1 cellular context compared by ENCODE assay signal in the genomic region with DNA sequence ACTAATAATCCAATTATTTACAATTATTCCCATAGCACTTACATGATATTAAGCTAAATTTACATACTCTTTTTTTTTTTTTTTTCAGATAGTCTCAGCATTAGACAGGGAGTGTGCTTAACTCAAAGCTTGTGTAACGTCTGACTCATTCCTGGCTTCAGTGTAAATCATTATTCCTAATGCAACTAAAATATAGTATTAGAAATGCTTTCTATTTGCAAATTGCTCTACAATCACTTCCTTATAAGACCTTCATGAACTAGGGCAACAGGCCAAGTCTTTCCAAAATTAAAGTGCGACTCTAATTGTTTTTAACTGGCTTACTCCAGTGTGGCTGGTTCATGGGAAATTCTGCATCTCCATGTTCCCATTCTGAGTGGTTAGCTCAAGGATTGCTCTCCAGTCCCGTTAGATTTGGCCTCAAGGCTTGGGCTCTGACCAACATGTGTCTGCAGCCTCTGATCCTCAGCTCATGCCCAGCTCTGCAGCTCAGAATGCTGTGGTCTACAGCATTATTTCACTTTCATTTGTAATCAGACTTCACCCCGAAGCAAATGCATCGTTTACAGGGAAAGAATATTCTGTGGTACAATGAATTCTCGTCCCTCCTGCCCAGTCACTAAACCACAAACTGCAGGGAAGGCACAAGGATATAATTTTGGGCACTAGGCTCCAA.
TF ChIP-seq lines count a peak whose summit lies in the region.

No MANE protein-coding gene starts in this region.

TF ChIP-seq in GM23338, 12 proteins besides CTCF, POLR2A, EP300 and RAD21 (continued from another document):
- TF ChIP-seq, protein P1, sequence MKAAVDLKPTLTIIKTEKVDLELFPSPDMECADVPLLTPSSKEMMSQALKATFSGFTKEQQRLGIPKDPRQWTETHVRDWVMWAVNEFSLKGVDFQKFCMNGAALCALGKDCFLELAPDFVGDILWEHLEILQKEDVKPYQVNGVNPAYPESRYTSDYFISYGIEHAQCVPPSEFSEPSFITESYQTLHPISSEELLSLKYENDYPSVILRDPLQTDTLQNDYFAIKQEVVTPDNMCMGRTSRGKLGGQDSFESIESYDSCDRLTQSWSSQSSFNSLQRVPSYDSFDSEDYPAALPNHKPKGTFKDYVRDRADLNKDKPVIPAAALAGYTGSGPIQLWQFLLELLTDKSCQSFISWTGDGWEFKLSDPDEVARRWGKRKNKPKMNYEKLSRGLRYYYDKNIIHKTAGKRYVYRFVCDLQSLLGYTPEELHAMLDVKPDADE (IDR thresholded peaks at IDR 0.05), result no peak
- TF ChIP-seq POLR2AphosphoS5 (IDR thresholded peaks at IDR 0.05; ENCODE audit: low read depth) (no peak), NANOG (IDR thresholded peaks at IDR 0.05; ENCODE audit: borderline replicate concordance) (no peak), EZH2 (IDR thresholded peaks at IDR 0.05; ENCODE audit: low read depth, unreplicated experiment) (no peak), STAT1 (IDR thresholded peaks at IDR 0.05; ENCODE audit: unreplicated experiment) (no peak), ZNF331 (CRISPR knock-in tag; IDR thresholded peaks at IDR 0.05; ENCODE audit: low read depth) (no peak), JUNB (IDR thresholded peaks at IDR 0.05; ENCODE audit: unreplicated experiment) (no peak), EZH2phosphoT487 (IDR thresholded peaks at IDR 0.05; ENCODE audit: unreplicated experiment) (no peak)
- TF ChIP-seq, protein P2, sequence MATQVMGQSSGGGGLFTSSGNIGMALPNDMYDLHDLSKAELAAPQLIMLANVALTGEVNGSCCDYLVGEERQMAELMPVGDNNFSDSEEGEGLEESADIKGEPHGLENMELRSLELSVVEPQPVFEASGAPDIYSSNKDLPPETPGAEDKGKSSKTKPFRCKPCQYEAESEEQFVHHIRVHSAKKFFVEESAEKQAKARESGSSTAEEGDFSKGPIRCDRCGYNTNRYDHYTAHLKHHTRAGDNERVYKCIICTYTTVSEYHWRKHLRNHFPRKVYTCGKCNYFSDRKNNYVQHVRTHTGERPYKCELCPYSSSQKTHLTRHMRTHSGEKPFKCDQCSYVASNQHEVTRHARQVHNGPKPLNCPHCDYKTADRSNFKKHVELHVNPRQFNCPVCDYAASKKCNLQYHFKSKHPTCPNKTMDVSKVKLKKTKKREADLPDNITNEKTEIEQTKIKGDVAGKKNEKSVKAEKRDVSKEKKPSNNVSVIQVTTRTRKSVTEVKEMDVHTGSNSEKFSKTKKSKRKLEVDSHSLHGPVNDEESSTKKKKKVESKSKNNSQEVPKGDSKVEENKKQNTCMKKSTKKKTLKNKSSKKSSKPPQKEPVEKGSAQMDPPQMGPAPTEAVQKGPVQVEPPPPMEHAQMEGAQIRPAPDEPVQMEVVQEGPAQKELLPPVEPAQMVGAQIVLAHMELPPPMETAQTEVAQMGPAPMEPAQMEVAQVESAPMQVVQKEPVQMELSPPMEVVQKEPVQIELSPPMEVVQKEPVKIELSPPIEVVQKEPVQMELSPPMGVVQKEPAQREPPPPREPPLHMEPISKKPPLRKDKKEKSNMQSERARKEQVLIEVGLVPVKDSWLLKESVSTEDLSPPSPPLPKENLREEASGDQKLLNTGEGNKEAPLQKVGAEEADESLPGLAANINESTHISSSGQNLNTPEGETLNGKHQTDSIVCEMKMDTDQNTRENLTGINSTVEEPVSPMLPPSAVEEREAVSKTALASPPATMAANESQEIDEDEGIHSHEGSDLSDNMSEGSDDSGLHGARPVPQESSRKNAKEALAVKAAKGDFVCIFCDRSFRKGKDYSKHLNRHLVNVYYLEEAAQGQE (IDR thresholded peaks at IDR 0.05; ENCODE audit: unreplicated experiment), result no peak
TF ChIP-seq in GM23338: peak in this region for 0.
